In the genomic region with DNA sequence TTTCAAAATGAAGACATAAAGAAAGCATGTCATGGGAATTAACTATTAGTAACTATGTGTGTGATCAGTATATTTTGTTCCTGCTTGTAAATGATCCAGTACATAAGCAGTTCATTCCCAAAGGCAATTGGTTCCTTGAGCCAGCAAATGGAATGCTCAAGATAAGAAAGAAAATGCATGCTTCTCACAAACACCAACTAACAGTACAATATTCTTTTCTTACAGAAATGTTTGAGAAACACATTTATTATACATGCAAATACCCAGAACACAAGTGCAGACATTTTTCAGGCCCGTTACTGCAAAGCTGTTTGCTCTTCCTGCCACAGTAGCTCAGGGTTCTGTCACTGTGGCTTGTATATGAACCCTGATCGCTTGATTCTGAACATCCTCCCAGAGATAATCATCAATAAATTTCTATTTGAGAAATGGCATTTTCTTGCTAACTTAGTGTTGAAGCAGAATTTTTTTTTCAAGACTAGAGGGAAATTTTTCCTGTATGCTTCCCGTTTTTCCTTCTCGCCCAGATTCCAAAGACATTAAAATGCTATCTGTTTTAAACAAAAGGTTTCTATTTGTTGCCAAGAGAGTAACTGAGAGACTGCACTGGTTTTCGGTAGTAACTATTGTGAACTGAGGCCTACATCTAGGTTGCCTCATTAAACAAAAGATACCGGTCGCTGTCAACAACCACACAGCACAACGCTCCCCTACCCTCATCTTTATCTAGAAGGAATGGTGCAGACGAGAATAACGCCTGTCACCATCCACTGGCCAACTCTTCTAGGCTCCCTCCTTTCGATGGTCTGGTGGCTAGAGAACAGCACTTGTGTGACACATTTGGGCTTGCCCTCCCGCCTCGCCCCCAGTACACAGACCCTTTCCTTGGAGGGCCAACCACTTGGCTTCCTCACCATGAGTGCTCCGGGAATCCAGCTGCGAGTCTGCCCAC, we compare ENCODE assay signal across 8 cellular contexts. TPM values are rescaled to one million over a fixed set of nuclear protein-coding genes. Genes with fewer than 3 reads are reported as not detected.
DNase-seq lines count a peak whose midpoint lies in the region; ATAC-seq and TF ChIP-seq lines count a peak whose summit lies in the region.

No MANE protein-coding gene starts in this region.

- H3K27ac ChIP-seq in heart right ventricle: peak overlapping the region; percentile 75 to 99 (median 94)

- H3K36me3 Mint-ChIP-seq in activated naive CD4-positive, alpha-beta T cell treated with anti-CD3 and anti-CD28 coated beads, Interleukin-2, amount 50 U/mL, for 72 hours: peaks cover 12 to 16% of the 10 kb centered on the region in 2 donors

- peak overlapping the region; percentile 41 to 92 (median 68) for H3K4me3 ChIP-seq in heart right ventricle

- H3K27me3 ChIP-seq in heart right ventricle: no peaks in the 10 kb centered on the region

- intact Hi-C loops in heart right ventricle (cut with DNase I) (loop anchor here in 8 of 10 donors (5.0 to 10.0 kb wide), 11 partner anchors 53 to 595 kb away; no protein-coding TSS in a partner anchor), posterior vena cava (cut with DNase I) (loop anchor here in 1 of 2 donors (10.0 kb wide), 3 partner anchors 55 to 575 kb away; no protein-coding TSS in a partner anchor)

- no peaks in the 10 kb centered on the region for H3K36me3 ChIP-seq in heart right ventricle

- H3K9me3 ChIP-seq in heart right ventricle: no peaks in the 10 kb centered on the region

- WGBS in heart right ventricle, 2 donors: 13 to 20% methylated on average over 15 of the region's 15 CpGs

- peak; percentile 14 to 38 for ATAC-seq in activated naive CD4-positive, alpha-beta T cell treated with anti-CD3 and anti-CD28 coated beads, Interleukin-2, amount 50 U/mL, for 72 hours
- ATAC-seq in heart right ventricle (peak in 5 of 8 donors; percentile 2 to 34 (median 14)), GM18867 (IDR thresholded peaks at IDR 0.05; ENCODE audit: unreplicated experiment) (no peak)

- no peaks in the 10 kb centered on the region for H3K9me3 Mint-ChIP-seq in activated naive CD4-positive, alpha-beta T cell treated with anti-CD3 and anti-CD28 coated beads, Interleukin-2, amount 50 U/mL, for 72 hours

- peak; percentile 51 for DNase-seq in DMS 273 (lab: John Stamatoyannopoulos, UW; ENCODE audit: unreplicated experiment)
- no peak for DNase-seq in DMS 273 treated with DMSO at 0.1 percent for 48 hours (lab: John Stamatoyannopoulos, UW)
- peak; percentile 31 for DNase-seq in NCI-H2029 (lab: John Stamatoyannopoulos, UW)
- DNase-seq in activated naive CD4-positive, alpha-beta T cell treated with anti-CD3 and anti-CD28 coated beads, Interleukin-2, amount 50 U/mL, for 72 hours (ENCODE audit: low spot score in 2 of 2): peak; percentile 25 to 59
- no peak for DNase-seq in heart right ventricle
- peak; percentile 76 for DNase-seq in pons (ENCODE audit: low spot score)
- DNase-seq in posterior vena cava (ENCODE audit: low spot score): no peak

- peaks cover 3 to 73% (median 52%) of the 10 kb centered on the region in 9 donors for H3K4me1 ChIP-seq in heart right ventricle

- peak overlapping the region; percentile 83 to 92 for H3K27ac Mint-ChIP-seq in activated naive CD4-positive, alpha-beta T cell treated with anti-CD3 and anti-CD28 coated beads, Interleukin-2, amount 50 U/mL, for 72 hours

- TF ChIP-seq CTCF in heart right ventricle (IDR thresholded peaks at IDR 0.05): no peak

RNA-seq across cellular contexts. Expression of a gene that starts 1.7 kb away (rescaled TPM):
- 10 to 100 TPM in 1 of 2 donors, 1 to 10 TPM in 1; 9.4 to 22.3 TPM for total RNA-seq in activated naive CD4-positive, alpha-beta T cell treated with anti-CD3 and anti-CD28 coated beads, Interleukin-2, amount 50 U/mL, for 72 hours
- total RNA-seq in heart right ventricle: 10 to 100 TPM in 9 of 10 donors, 1 to 10 TPM in 1; 6.9 to 19.8 (median 13.8) TPM
- 10 to 100 TPM in 1 of 2 donors, 1 to 10 TPM in 1; 5.4 to 10.6 TPM for polyA plus RNA-seq in heart right ventricle
- 10 to 100 TPM; 69.4 to 84.0 TPM for total RNA-seq in posterior vena cava

Comparison
In these comparisons a context has a peak if more than half of its experiments do, and no peak if none do; other contexts are left out.
1. DNase-seq: peak in DMS 273 (single experiment), NCI-H2029 (single experiment), activated naive CD4-positive, alpha-beta T cell treated with anti-CD3 and anti-CD28 coated beads, Interleukin-2, amount 50 U/mL, for 72 hours (2 of 2) and pons (single experiment); none in DMS 273 treated with DMSO at 0.1 percent for 48 hours (single experiment), heart right ventricle (0 of 2) and posterior vena cava (single experiment).